In the genomic region with DNA sequence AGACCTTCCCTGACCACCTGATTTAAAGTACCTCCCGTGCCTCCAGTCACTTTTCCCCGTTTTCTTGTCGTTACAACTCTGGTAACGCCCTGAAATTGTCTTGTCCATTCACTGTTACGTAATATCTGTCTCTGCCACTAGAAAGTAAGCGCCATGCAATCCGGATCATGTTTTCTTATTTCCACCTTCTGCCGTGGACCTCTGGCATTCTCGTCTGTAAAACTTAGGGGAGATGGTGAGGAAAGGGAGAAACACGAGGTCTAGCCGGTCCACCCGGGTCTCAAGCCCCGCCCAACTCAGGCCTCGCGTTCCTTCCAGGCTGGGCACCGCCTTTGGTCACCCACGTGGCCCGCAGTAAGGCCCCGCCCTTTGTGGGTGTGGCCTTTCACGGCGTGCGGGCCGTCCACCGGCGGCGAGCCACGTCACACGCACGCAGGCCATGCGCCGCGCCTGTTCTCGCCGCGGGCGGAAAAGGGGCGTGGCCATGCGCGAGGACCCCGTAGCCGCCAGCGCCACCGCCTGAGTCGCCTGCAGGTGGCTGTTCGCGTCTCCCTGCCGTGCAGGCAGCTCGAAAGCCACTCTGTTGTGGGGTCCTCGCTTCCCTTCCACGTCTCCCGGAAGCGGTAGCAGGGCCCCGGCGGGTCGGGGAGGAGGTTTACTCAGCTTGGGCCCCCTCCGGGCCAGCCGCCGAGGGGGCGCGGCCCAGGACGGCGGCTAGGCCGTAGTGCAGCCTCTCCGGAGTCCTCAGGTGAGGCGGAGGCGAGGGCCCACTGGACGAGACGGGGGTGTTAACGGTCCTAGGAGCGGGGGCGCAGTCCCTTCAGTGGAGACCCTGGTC, we compare ENCODE assay signal across 1 cellular context.
A peak's percentile ranks its signal among the peaks of the same experiment; 100 is the strongest.
TF ChIP-seq lines count a peak whose summit lies in the region.

A gene with protein sequence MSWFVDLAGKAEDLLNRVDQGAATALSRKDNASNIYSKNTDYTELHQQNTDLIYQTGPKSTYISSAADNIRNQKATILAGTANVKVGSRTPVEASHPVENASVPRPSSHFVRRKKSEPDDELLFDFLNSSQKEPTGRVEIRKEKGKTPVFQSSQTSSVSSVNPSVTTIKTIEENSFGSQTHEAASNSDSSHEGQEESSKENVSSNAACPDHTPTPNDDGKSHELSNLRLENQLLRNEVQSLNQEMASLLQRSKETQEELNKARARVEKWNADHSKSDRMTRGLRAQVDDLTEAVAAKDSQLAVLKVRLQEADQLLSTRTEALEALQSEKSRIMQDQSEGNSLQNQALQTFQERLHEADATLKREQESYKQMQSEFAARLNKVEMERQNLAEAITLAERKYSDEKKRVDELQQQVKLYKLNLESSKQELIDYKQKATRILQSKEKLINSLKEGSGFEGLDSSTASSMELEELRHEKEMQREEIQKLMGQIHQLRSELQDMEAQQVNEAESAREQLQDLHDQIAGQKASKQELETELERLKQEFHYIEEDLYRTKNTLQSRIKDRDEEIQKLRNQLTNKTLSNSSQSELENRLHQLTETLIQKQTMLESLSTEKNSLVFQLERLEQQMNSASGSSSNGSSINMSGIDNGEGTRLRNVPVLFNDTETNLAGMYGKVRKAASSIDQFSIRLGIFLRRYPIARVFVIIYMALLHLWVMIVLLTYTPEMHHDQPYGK (plus strand): TSS at position 597 of the 838 bp plus-strand sequence. CDS start 3,133 bp downstream, outside the sequence.

TF ChIP-seq in HepG2, 621 proteins besides CTCF, POLR2A, EP300 and RAD21 (continued from another document and continues in another):
- TF ChIP-seq, protein P1, sequence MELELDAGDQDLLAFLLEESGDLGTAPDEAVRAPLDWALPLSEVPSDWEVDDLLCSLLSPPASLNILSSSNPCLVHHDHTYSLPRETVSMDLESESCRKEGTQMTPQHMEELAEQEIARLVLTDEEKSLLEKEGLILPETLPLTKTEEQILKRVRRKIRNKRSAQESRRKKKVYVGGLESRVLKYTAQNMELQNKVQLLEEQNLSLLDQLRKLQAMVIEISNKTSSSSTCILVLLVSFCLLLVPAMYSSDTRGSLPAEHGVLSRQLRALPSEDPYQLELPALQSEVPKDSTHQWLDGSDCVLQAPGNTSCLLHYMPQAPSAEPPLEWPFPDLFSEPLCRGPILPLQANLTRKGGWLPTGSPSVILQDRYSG (CRISPR knock-in tag; IDR thresholded peaks at IDR 0.05) = no peak
- no peak for TF ChIP-seq ZNF550 (CRISPR knock-in tag; IDR thresholded peaks at IDR 0.05; ENCODE audit: borderline replicate concordance)
- TF ChIP-seq, protein P2, sequence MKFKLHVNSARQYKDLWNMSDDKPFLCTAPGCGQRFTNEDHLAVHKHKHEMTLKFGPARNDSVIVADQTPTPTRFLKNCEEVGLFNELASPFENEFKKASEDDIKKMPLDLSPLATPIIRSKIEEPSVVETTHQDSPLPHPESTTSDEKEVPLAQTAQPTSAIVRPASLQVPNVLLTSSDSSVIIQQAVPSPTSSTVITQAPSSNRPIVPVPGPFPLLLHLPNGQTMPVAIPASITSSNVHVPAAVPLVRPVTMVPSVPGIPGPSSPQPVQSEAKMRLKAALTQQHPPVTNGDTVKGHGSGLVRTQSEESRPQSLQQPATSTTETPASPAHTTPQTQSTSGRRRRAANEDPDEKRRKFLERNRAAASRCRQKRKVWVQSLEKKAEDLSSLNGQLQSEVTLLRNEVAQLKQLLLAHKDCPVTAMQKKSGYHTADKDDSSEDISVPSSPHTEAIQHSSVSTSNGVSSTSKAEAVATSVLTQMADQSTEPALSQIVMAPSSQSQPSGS (CRISPR knock-in tag; IDR thresholded peaks at IDR 0.05) = peak; percentile 83
- TF ChIP-seq, protein P3, sequence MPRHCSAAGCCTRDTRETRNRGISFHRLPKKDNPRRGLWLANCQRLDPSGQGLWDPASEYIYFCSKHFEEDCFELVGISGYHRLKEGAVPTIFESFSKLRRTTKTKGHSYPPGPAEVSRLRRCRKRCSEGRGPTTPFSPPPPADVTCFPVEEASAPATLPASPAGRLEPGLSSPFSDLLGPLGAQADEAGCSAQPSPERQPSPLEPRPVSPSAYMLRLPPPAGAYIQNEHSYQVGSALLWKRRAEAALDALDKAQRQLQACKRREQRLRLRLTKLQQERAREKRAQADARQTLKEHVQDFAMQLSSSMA (CRISPR knock-in tag; IDR thresholded peaks at IDR 0.05) = no peak
- peak; percentile 49 for TF ChIP-seq CBX1 (IDR thresholded peaks at IDR 0.05; ENCODE audit: low read depth)
- TF ChIP-seq, protein P4, sequence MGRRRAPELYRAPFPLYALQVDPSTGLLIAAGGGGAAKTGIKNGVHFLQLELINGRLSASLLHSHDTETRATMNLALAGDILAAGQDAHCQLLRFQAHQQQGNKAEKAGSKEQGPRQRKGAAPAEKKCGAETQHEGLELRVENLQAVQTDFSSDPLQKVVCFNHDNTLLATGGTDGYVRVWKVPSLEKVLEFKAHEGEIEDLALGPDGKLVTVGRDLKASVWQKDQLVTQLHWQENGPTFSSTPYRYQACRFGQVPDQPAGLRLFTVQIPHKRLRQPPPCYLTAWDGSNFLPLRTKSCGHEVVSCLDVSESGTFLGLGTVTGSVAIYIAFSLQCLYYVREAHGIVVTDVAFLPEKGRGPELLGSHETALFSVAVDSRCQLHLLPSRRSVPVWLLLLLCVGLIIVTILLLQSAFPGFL (CRISPR knock-in tag; IDR thresholded peaks at IDR 0.05) = no peak
- TF ChIP-seq ATF7-NPFF (CRISPR knock-in tag; IDR thresholded peaks at IDR 0.05; ENCODE audit: low read depth) = peak; percentile 84
- no peak for TF ChIP-seq ZNF326 (CRISPR knock-in tag; IDR thresholded peaks at IDR 0.05; ENCODE audit: borderline replicate concordance)
- no peak for TF ChIP-seq ARID2 (CRISPR knock-in tag; IDR thresholded peaks at IDR 0.05; ENCODE audit: borderline replicate concordance)
- no peak for TF ChIP-seq ZNF430 (CRISPR knock-in tag; IDR thresholded peaks at IDR 0.05)
- peak; percentile 80 for TF ChIP-seq SP5 (CRISPR knock-in tag; IDR thresholded peaks at IDR 0.05; ENCODE audit: borderline replicate concordance, low read depth)
- TF ChIP-seq SIX1 (CRISPR knock-in tag; IDR thresholded peaks at IDR 0.05; ENCODE audit: borderline replicate concordance) = no peak
- no peak for TF ChIP-seq RBM22 (optimal IDR thresholded peaks at IDR 0.05; ENCODE audit: low read length)
- no peak; the same call in 1 of the 2 replicates for TF ChIP-seq ZSCAN31 (CRISPR knock-in tag; IDR thresholded peaks at IDR 0.05; ENCODE audit: low read depth)
- TF ChIP-seq TBP (CRISPR knock-in tag; IDR thresholded peaks at IDR 0.05) = no peak; the same call in 1 of the 2 replicates
- no peak for TF ChIP-seq ZNF234 (CRISPR knock-in tag; conservative IDR thresholded peaks at IDR 0.05)
- TF ChIP-seq ZFP36L1 (CRISPR knock-in tag; IDR thresholded peaks at IDR 0.05) = peak; percentile 73; the same call in 1 of the 2 replicates
- TF ChIP-seq NFKB2 (CRISPR knock-in tag; IDR thresholded peaks at IDR 0.05; ENCODE audit: borderline replicate concordance) = no peak; the same call in 1 of the 2 replicates
- 0 out of 2 replicates have a peak, but pooled peaks have one; percentile 3 for TF ChIP-seq SMYD3 (CRISPR knock-in tag; IDR thresholded peaks at IDR 0.05)
- TF ChIP-seq, protein P5, sequence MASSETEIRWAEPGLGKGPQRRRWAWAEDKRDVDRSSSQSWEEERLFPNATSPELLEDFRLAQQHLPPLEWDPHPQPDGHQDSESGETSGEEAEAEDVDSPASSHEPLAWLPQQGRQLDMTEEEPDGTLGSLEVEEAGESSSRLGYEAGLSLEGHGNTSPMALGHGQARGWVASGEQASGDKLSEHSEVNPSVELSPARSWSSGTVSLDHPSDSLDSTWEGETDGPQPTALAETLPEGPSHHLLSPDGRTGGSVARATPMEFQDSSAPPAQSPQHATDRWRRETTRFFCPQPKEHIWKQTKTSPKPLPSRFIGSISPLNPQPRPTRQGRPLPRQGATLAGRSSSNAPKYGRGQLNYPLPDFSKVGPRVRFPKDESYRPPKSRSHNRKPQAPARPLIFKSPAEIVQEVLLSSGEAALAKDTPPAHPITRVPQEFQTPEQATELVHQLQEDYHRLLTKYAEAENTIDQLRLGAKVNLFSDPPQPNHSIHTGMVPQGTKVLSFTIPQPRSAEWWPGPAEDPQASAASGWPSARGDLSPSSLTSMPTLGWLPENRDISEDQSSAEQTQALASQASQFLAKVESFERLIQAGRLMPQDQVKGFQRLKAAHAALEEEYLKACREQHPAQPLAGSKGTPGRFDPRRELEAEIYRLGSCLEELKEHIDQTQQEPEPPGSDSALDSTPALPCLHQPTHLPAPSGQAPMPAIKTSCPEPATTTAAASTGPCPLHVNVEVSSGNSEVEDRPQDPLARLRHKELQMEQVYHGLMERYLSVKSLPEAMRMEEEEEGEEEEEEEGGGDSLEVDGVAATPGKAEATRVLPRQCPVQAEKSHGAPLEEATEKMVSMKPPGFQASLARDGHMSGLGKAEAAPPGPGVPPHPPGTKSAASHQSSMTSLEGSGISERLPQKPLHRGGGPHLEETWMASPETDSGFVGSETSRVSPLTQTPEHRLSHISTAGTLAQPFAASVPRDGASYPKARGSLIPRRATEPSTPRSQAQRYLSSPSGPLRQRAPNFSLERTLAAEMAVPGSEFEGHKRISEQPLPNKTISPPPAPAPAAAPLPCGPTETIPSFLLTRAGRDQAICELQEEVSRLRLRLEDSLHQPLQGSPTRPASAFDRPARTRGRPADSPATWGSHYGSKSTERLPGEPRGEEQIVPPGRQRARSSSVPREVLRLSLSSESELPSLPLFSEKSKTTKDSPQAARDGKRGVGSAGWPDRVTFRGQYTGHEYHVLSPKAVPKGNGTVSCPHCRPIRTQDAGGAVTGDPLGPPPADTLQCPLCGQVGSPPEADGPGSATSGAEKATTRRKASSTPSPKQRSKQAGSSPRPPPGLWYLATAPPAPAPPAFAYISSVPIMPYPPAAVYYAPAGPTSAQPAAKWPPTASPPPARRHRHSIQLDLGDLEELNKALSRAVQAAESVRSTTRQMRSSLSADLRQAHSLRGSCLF (CRISPR knock-in tag; IDR thresholded peaks at IDR 0.05; ENCODE audit: borderline replicate concordance) = no peak
- TF ChIP-seq ZNF382 (CRISPR knock-in tag; IDR thresholded peaks at IDR 0.05; ENCODE audit: borderline replicate concordance) = no peak
- no peak for TF ChIP-seq ZNF282 (IDR thresholded peaks at IDR 0.05; ENCODE audit: partially characterized antibody)
- no peak for TF ChIP-seq ZNF703 (CRISPR knock-in tag; IDR thresholded peaks at IDR 0.05; ENCODE audit: borderline replicate concordance)
- TF ChIP-seq, protein P6, sequence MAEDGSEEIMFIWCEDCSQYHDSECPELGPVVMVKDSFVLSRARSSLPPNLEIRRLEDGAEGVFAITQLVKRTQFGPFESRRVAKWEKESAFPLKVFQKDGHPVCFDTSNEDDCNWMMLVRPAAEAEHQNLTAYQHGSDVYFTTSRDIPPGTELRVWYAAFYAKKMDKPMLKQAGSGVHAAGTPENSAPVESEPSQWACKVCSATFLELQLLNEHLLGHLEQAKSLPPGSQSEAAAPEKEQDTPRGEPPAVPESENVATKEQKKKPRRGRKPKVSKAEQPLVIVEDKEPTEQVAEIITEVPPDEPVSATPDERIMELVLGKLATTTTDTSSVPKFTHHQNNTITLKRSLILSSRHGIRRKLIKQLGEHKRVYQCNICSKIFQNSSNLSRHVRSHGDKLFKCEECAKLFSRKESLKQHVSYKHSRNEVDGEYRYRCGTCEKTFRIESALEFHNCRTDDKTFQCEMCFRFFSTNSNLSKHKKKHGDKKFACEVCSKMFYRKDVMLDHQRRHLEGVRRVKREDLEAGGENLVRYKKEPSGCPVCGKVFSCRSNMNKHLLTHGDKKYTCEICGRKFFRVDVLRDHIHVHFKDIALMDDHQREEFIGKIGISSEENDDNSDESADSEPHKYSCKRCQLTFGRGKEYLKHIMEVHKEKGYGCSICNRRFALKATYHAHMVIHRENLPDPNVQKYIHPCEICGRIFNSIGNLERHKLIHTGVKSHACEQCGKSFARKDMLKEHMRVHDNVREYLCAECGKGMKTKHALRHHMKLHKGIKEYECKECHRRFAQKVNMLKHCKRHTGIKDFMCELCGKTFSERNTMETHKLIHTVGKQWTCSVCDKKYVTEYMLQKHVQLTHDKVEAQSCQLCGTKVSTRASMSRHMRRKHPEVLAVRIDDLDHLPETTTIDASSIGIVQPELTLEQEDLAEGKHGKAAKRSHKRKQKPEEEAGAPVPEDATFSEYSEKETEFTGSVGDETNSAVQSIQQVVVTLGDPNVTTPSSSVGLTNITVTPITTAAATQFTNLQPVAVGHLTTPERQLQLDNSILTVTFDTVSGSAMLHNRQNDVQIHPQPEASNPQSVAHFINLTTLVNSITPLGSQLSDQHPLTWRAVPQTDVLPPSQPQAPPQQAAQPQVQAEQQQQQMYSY (CRISPR knock-in tag; IDR thresholded peaks at IDR 0.05) = no peak
- TF ChIP-seq TSC22D2 (CRISPR knock-in tag; IDR thresholded peaks at IDR 0.05; ENCODE audit: borderline replicate concordance) = no peak; the same call in 1 of the 2 replicates
- no peak for TF ChIP-seq JDP2 (CRISPR knock-in tag; IDR thresholded peaks at IDR 0.05; ENCODE audit: borderline replicate concordance)
- TF ChIP-seq JARID2 (CRISPR knock-in tag; IDR thresholded peaks at IDR 0.05; ENCODE audit: insufficient replicate concordance) = peak; percentile 93
- TF ChIP-seq, protein P7, sequence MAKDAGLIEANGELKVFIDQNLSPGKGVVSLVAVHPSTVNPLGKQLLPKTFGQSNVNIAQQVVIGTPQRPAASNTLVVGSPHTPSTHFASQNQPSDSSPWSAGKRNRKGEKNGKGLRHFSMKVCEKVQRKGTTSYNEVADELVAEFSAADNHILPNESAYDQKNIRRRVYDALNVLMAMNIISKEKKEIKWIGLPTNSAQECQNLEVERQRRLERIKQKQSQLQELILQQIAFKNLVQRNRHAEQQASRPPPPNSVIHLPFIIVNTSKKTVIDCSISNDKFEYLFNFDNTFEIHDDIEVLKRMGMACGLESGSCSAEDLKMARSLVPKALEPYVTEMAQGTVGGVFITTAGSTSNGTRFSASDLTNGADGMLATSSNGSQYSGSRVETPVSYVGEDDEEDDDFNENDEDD (CRISPR knock-in tag; IDR thresholded peaks at IDR 0.05; ENCODE audit: borderline replicate concordance) = peak; percentile 89
- TF ChIP-seq ZNF577 (CRISPR knock-in tag; IDR thresholded peaks at IDR 0.05; ENCODE audit: borderline replicate concordance, low read depth) = no peak
- TF ChIP-seq, protein P8, sequence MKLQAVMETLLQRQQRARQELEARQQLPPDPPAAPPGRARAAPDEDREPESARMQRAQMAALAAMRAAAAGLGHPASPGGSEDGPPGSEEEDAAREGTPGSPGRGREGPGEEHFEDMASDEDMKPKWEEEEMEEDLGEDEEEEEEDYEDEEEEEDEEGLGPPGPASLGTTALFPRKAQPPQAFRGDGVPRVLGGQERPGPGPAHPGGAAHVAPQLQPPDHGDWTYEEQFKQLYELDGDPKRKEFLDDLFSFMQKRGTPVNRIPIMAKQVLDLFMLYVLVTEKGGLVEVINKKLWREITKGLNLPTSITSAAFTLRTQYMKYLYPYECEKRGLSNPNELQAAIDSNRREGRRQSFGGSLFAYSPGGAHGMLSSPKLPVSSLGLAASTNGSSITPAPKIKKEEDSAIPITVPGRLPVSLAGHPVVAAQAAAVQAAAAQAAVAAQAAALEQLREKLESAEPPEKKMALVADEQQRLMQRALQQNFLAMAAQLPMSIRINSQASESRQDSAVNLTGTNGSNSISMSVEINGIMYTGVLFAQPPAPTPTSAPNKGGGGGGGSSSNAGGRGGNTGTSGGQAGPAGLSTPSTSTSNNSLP (IDR thresholded peaks at IDR 0.05; ENCODE audit: low read depth, low read length) = no peak
- TF ChIP-seq KLF11 (CRISPR knock-in tag; IDR thresholded peaks at IDR 0.05) = peak; percentile 73
- TF ChIP-seq ZNF773 (CRISPR knock-in tag; IDR thresholded peaks at IDR 0.05; ENCODE audit: borderline replicate concordance) = no peak
